In the genomic region with DNA sequence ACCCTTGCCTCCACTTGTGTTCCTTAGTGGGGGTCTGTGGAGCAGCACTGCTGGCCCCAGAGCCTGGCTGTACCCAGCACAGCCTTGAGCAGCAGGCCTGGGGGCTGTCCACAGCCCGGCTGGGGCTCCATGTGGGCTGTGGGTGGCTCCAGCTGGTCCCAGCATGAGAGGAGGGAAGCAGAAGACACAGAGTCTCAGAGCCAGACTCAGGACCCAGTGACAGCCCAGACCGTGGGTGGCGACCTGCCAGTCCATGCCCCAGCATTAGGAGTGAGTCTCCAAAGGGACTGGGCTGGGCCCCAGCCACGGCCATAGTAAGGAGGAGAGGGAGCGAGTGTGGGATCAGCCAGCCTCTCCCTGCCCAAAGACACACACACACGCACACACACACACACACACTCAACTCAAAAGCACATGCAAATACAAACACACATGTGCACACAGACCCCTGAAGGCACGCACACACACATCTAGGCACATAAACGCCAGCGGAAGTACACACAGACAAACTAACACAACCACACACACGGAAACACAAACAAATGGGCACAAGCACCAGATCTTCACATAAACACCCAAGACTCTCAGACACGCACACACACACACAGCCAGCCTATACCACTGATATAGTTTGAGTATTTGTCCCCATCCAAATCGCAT, we compare ENCODE assay signal across 22 cellular contexts. TPM values are rescaled to one million over a fixed set of nuclear protein-coding genes. Genes with fewer than 3 reads are reported as not detected.
"Had no signal": no experiment of that assay in that cellular context is flagged by ENCODE, and none has a peak within 500 bp of the region (broad histone marks: within the 10 kb centered on the region; RNA-seq: fewer than 3 reads in every experiment).

No MANE protein-coding gene starts in this region.

- H3K4me3 Mint-ChIP-seq: activated CD8-positive, alpha-beta T cell treated with anti-CD3 and anti-CD28 coated beads, Interleukin-2, amount 10 ng/mL, durations not matched to agents 7 days and 5 days; activated naive CD8-positive, alpha-beta T cell treated with anti-CD3 and anti-CD28 coated beads, Interleukin-2, amount 50 U/mL, for 24 hours; activated T-helper 1 cell treated with anti-CD3 and anti-CD28 coated beads, Interleukin-12 subunit alpha, Interleukin-12 subunit beta, Interleukin-2, Interleukin-4 antibody, amounts not matched to agents 30 ng/mL and 10 ng/mL and 1 ng/mL, durations not matched to agents 14 hours and 24 hours and 36 hours; natural killer cell treated with Interleukin-12 subunit alpha and Interleukin-12 subunit beta and Interleukin-15 and Interleukin-18, amount 100 ng/mL, for 72 hours had no signal

- H3K36me3 ChIP-seq: left lung, sigmoid colon, upper lobe of left lung, WERI-Rb-1 had no signal

- H3K27me3 ChIP-seq: body of pancreas, left lung, sigmoid colon, upper lobe of left lung had no signal

- H3K4me3 ChIP-seq: body of pancreas, left lung, lung, sigmoid colon, upper lobe of left lung had no signal

- H3K27me3 Mint-ChIP-seq: activated naive CD8-positive, alpha-beta T cell treated with anti-CD3 and anti-CD28 coated beads, Interleukin-2, amount 50 U/mL, for 24 hours; natural killer cell treated with Interleukin-12 subunit alpha and Interleukin-12 subunit beta and Interleukin-15 and Interleukin-18, amount 100 ng/mL, for 72 hours had no signal

- H3K9me3 Mint-ChIP-seq: activated naive CD8-positive, alpha-beta T cell treated with anti-CD3 and anti-CD28 coated beads, Interleukin-2, amount 50 U/mL, for 24 hours; activated T-helper 1 cell treated with anti-CD3 and anti-CD28 coated beads, Interleukin-12 subunit alpha, Interleukin-12 subunit beta, Interleukin-2, Interleukin-4 antibody, amounts not matched to agents 30 ng/mL and 10 ng/mL and 1 ng/mL, durations not matched to agents 14 hours and 24 hours and 36 hours; natural killer cell treated with Interleukin-12 subunit alpha and Interleukin-12 subunit beta and Interleukin-15 and Interleukin-18, amount 100 ng/mL, for 72 hours had no signal

- H3K36me3 Mint-ChIP-seq: natural killer cell treated with Interleukin-12 subunit alpha and Interleukin-12 subunit beta and Interleukin-15 and Interleukin-18, amount 100 ng/mL, for 72 hours had no signal

- ATAC-seq: activated CD8-positive, alpha-beta T cell treated with anti-CD3 and anti-CD28 coated beads, Interleukin-2, amount 10 ng/mL, durations not matched to agents 7 days and 5 days; activated naive CD8-positive, alpha-beta T cell treated with anti-CD3 and anti-CD28 coated beads, Interleukin-2, amount 50 U/mL, for 24 hours; body of pancreas; foreskin keratinocyte; left lung; natural killer cell treated with Interleukin-12 subunit alpha and Interleukin-12 subunit beta and Interleukin-15 and Interleukin-18, amount 100 ng/mL, for 72 hours had no signal

- H3K9me3 ChIP-seq: body of pancreas, left lung, sigmoid colon, upper lobe of left lung had no signal

- H3K27ac Mint-ChIP-seq: activated CD8-positive, alpha-beta T cell treated with anti-CD3 and anti-CD28 coated beads, Interleukin-2, amount 10 ng/mL, durations not matched to agents 7 days and 5 days; activated naive CD8-positive, alpha-beta T cell treated with anti-CD3 and anti-CD28 coated beads, Interleukin-2, amount 50 U/mL, for 24 hours; activated T-helper 1 cell treated with anti-CD3 and anti-CD28 coated beads, Interleukin-12 subunit alpha, Interleukin-12 subunit beta, Interleukin-2, Interleukin-4 antibody, amounts not matched to agents 30 ng/mL and 10 ng/mL and 1 ng/mL, durations not matched to agents 14 hours and 24 hours and 36 hours; natural killer cell treated with Interleukin-12 subunit alpha and Interleukin-12 subunit beta and Interleukin-15 and Interleukin-18, amount 100 ng/mL, for 72 hours had no signal

- H3K4me1 ChIP-seq: foreskin keratinocyte had no signal

- H3K4me1 Mint-ChIP-seq: activated naive CD8-positive, alpha-beta T cell treated with anti-CD3 and anti-CD28 coated beads, Interleukin-2, amount 50 U/mL, for 24 hours had no signal

- H3K27ac ChIP-seq: body of pancreas, foreskin keratinocyte, left lung, sigmoid colon, upper lobe of left lung, WERI-Rb-1 had no signal

- DNase-seq: activated CD4-positive, alpha-beta T cell treated with anti-CD3 and anti-CD28 coated beads for 1 hour; activated CD4-positive, alpha-beta T cell treated with anti-CD3 and anti-CD28 coated beads, Interleukin-2, amount 50 U/mL, for 1 hour; activated CD8-positive, alpha-beta T cell treated with anti-CD3 and anti-CD28 coated beads, Interleukin-2, amount 10 ng/mL, durations not matched to agents 7 days and 5 days; activated gamma-delta T cell; activated naive CD4-positive, alpha-beta T cell treated with anti-CD3 and anti-CD28 coated beads, Interleukin-2, amount 50 U/mL, for 16 hours; activated naive CD8-positive, alpha-beta T cell treated with anti-CD3 and anti-CD28 coated beads, Interleukin-2, amount 50 U/mL, for 24 hours; body of pancreas; caudate nucleus; dermis blood vessel endothelial cell; effector CD8-positive, alpha-beta T cell; erythroblast; foreskin keratinocyte; kidney glomerular epithelial cell; left lung; sigmoid colon; stimulated activated CD4-positive, alpha-beta T cell treated with anti-CD3 and anti-CD28 coated beads, Interleukin-2, amount 100 ng/mL, for 48 hours; stimulated activated naive CD4-positive, alpha-beta T cell treated with Interleukin-2 at 50 U/mL for 16 hours; WERI-Rb-1 had no signal

RNA-seq across cellular contexts. Expression of a gene that starts 16.7 kb away (rescaled TPM):
- total RNA-seq: activated CD8-positive, alpha-beta T cell treated with anti-CD3 and anti-CD28 coated beads, Interleukin-2, amount 10 ng/mL, durations not matched to agents 7 days and 5 days; activated T-helper 1 cell treated with anti-CD3 and anti-CD28 coated beads, Interleukin-12 subunit alpha, Interleukin-12 subunit beta, Interleukin-2, Interleukin-4 antibody, amounts not matched to agents 30 ng/mL and 10 ng/mL and 1 ng/mL, durations not matched to agents 14 hours and 24 hours and 36 hours; dermis blood vessel endothelial cell; foreskin keratinocyte; natural killer cell treated with Interleukin-12 subunit alpha and Interleukin-12 subunit beta and Interleukin-15 and Interleukin-18, amount 100 ng/mL, for 72 hours had no signal
